Comparison of ENCODE assay signal across 8 cellular contexts in genomic region chr10:70364001-70364771, GRCh38. TPM values are rescaled to one million over a fixed set of nuclear protein-coding genes. Genes with fewer than 3 reads are reported as not detected.
DNase-seq lines count a peak whose midpoint lies in the region; ATAC-seq and TF ChIP-seq lines count a peak whose summit lies in the region.

No MANE protein-coding gene starts in this region.

- peak overlapping the region; percentile 38 for H3K4me3 Mint-ChIP-seq in activated T-helper 17 cell treated with anti-CD3 and anti-CD28 coated beads, Interleukin-2, amount 50 U/mL, for 72 hours
- no peak overlapping the region for H3K4me3 Mint-ChIP-seq in nephron progenitor cell

- no peaks in the 10 kb centered on the region for H3K9me3 ChIP-seq in KOPT-K1 (ENCODE audit: insufficient read depth, low read length, poor library complexity, severe bottlenecking)

- peaks cover 5% of the 10 kb centered on the region; the same call in 1 of the 2 replicates for H3K36me3 ChIP-seq in KOPT-K1 (ENCODE audit: insufficient read depth, low read length)

- H3K9me3 Mint-ChIP-seq in activated T-helper 17 cell treated with anti-CD3 and anti-CD28 coated beads, Interleukin-2, amount 50 U/mL, for 72 hours = no peaks in the 10 kb centered on the region
- H3K9me3 Mint-ChIP-seq in nephron progenitor cell = no peaks in the 10 kb centered on the region

- peak overlapping the region; percentile 17 for H3K27ac Mint-ChIP-seq in activated T-helper 17 cell treated with anti-CD3 and anti-CD28 coated beads, Interleukin-2, amount 50 U/mL, for 72 hours
- no peak overlapping the region for H3K27ac Mint-ChIP-seq in nephron progenitor cell

- no peaks in the 10 kb centered on the region for H3K27me3 Mint-ChIP-seq in activated T-helper 17 cell treated with anti-CD3 and anti-CD28 coated beads, Interleukin-2, amount 50 U/mL, for 72 hours
- peaks cover 8% of the 10 kb centered on the region for H3K27me3 Mint-ChIP-seq in nephron progenitor cell (ENCODE audit: low read depth, poor library complexity)

- POLR2A ChIA-PET in RWPE1 (lab: Yijun Ruan, JAX; ENCODE audit: low non-redundant PET) = no interaction called here

- ATAC-seq in GM21576 (IDR thresholded peaks at IDR 0.05; ENCODE audit: unreplicated experiment) = peak; percentile 89
- ATAC-seq in activated T-helper 17 cell treated with anti-CD3 and anti-CD28 coated beads, Interleukin-2, amount 50 U/mL, for 72 hours (replicated peaks) = peak; percentile 99

- TF ChIP-seq CTCF in RWPE1 (conservative IDR thresholded peaks at IDR 0.05; ENCODE audit: low read depth) = peak; percentile 88
- TF ChIP-seq CTCF in nephron progenitor cell (IDR thresholded peaks at IDR 0.05) = peak; percentile 86

- DNase-seq in DMS 273 (lab: John Stamatoyannopoulos, UW; ENCODE audit: unreplicated experiment) = peak; percentile 91
- DNase-seq in RWPE1 (ENCODE audit: low spot score) = peak; percentile 95
- DNase-seq in fibroblast of peridontal ligament (ENCODE audit: extremely low read depth) = peak; percentile 97
- peak; percentile 89 for DNase-seq in nephron progenitor cell
- DNase-seq in stimulated activated naive CD4-positive, alpha-beta T cell treated with Interleukin-2 at 50 U/mL for 16 hours (lab: John Stamatoyannopoulos, UW) = peak; percentile 83

- H3K36me3 Mint-ChIP-seq in activated T-helper 17 cell treated with anti-CD3 and anti-CD28 coated beads, Interleukin-2, amount 50 U/mL, for 72 hours (ENCODE audit: low read depth) = no peaks in the 10 kb centered on the region
- H3K36me3 Mint-ChIP-seq in nephron progenitor cell (ENCODE audit: low read depth) = no peaks in the 10 kb centered on the region

- CTCF ChIA-PET in RWPE1 (lab: Yijun Ruan, JAX) = interaction anchor here (0.5 to 5.3 kb wide), 32 partner anchors 9 to 709 kb away, joined by 3 to 84 read pairs (median 4); partner anchors contain the start of gene PPA1

- H3K4me1 Mint-ChIP-seq in activated T-helper 17 cell treated with anti-CD3 and anti-CD28 coated beads, Interleukin-2, amount 50 U/mL, for 72 hours = peaks cover 4% of the 10 kb centered on the region
- peaks cover 22% of the 10 kb centered on the region for H3K4me1 Mint-ChIP-seq in nephron progenitor cell

- H3K27ac ChIP-seq in KOPT-K1 (ENCODE audit: low read depth, low read length, poor library complexity, severe bottlenecking) (peak overlapping the region; percentile 42), RWPE1 (peak overlapping the region; percentile 99)

RNA-seq across cellular contexts. Expression of gene LRRC20, which starts 18.2 kb away (rescaled TPM):
- total RNA-seq in activated T-helper 17 cell treated with anti-CD3 and anti-CD28 coated beads, Interleukin-2, amount 50 U/mL, for 72 hours = 10 to 100 TPM in 1 of 2 donors, 1 to 10 TPM in 1; 4.9 to 10.7 TPM

RNA-seq across cellular contexts. Expression of gene EIF4EBP2, which starts 39.8 kb away (rescaled TPM):
- 10 to 100 TPM; 16.1 to 29.0 TPM for total RNA-seq in activated T-helper 17 cell treated with anti-CD3 and anti-CD28 coated beads, Interleukin-2, amount 50 U/mL, for 72 hours

Comparison
In these comparisons a context has a peak if more than half of its experiments do, and no peak if none do; other contexts are left out.
1. Peak in every context shown above with its lines: DNase-seq, ATAC-seq and H3K27ac ChIP-seq.